ENCODE assay signal across 1 cellular context in genomic region chr18:9536354-9537152, GRCh38.
A peak's percentile ranks its signal among the peaks of the same experiment; 100 is the strongest.
TF ChIP-seq lines count a peak whose summit lies in the region.

No MANE protein-coding gene starts in this region.

TF ChIP-seq in IMR-90, 13 proteins besides CTCF, POLR2A, EP300 and RAD21:
- TF ChIP-seq CHD1 (IDR thresholded peaks at IDR 0.05; ENCODE audit: low read depth, low read length) = no peak
- peak; percentile 84 for TF ChIP-seq CEBPB (IDR thresholded peaks at IDR 0.05; ENCODE audit: low read depth, low read length)
- no peak for TF ChIP-seq SMC3 (IDR thresholded peaks at IDR 0.05; ENCODE audit: low read depth, low read length)
